Comparison of ENCODE assay signal across 22 cellular contexts in the genomic region with DNA sequence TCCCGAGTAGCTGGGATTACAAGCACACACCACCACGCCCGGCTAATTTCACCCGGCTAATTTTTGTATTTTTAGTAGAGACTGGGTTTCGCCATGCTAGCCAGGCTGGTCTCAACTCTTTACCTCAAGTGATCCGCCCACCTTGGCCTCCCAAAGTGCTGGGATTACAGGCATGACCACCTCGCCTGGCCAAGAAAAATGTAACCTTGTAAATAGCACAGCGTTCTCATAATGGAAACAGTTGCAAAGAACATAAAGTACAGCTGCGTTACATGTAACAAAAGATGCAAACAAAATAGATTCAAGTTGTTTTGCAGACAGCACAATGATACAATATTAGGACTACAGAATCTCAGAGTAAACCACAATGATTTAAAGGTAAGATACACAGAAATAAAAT. TPM values are rescaled to one million over a fixed set of nuclear protein-coding genes. Genes with fewer than 3 reads are reported as not detected.
"Had no signal": no experiment of that assay in that cellular context is flagged by ENCODE, and none has a peak within 500 bp of the region (broad histone marks: within the 10 kb centered on the region; RNA-seq: fewer than 3 reads in every experiment).

No MANE protein-coding gene starts in this region.

- H3K27ac ChIP-seq: cardiac muscle cell, esophagus squamous epithelium, gastrocnemius medialis, heart left ventricle, neural progenitor cell, tibial artery had no signal

- H3K9me3 ChIP-seq: esophagus squamous epithelium, gastrocnemius medialis, heart left ventricle, mucosa of descending colon, tibial artery had no signal

- H3K9me3 Mint-ChIP-seq: activated naive CD8-positive, alpha-beta T cell treated with anti-CD3 and anti-CD28 coated beads, Interleukin-2, amount 50 U/mL, for 24 hours; endodermal cell; memory B cell; neural progenitor cell had no signal

- H3K27ac Mint-ChIP-seq: endodermal cell had no signal

- H3K27me3 ChIP-seq: cardiac muscle cell, esophagus squamous epithelium, gastrocnemius medialis, heart left ventricle, neural progenitor cell, tibial artery had no signal

- H3K4me3 ChIP-seq: cardiac muscle cell, esophagus squamous epithelium, gastrocnemius medialis, heart left ventricle, mucosa of descending colon, neural progenitor cell, tibial artery had no signal

- H3K4me3 Mint-ChIP-seq: activated naive CD8-positive, alpha-beta T cell treated with anti-CD3 and anti-CD28 coated beads, Interleukin-2, amount 50 U/mL, for 24 hours; endodermal cell; memory B cell; neural progenitor cell had no signal

- H3K36me3 Mint-ChIP-seq: neural progenitor cell had no signal

- DNase-seq: activated CD4-positive, alpha-beta T cell treated with anti-CD3 and anti-CD28 coated beads for 1 hour; activated CD8-positive, alpha-beta memory T cell treated with anti-CD3 and anti-CD28 coated beads for 24 hours; activated CD8-positive, alpha-beta memory T cell treated with anti-CD3 and anti-CD28 coated beads, Interleukin-2, amount 50 U/mL, for 4 hours; activated gamma-delta T cell; activated naive CD8-positive, alpha-beta T cell treated with anti-CD3 and anti-CD28 coated beads, Interleukin-2, amount 50 U/mL, for 24 hours; cortex of kidney; endodermal cell; esophagus squamous epithelium; gastrocnemius medialis; heart left ventricle; mucosa of descending colon; retina; stimulated activated CD4-positive, alpha-beta T cell treated with anti-CD3 and anti-CD28 coated beads, Interleukin-2, amount 100 ng/mL, for 48 hours; stimulated activated CD8-positive, alpha-beta memory T cell treated with anti-CD3 and anti-CD28 coated beads, Interleukin-4, amount 100 ng/mL, for 48 hours; stimulated activated naive CD4-positive, alpha-beta T cell treated with Interleukin-2 at 50 U/mL for 16 hours; substantia nigra; T-helper 2 cell; tibial artery had no signal

- H3K36me3 ChIP-seq: cardiac muscle cell, neural progenitor cell had no signal

- ATAC-seq: activated naive CD8-positive, alpha-beta T cell treated with anti-CD3 and anti-CD28 coated beads, Interleukin-2, amount 50 U/mL, for 24 hours; gastrocnemius medialis; heart left ventricle; mucosa of descending colon had no signal

- H3K27me3 Mint-ChIP-seq: activated naive CD8-positive, alpha-beta T cell treated with anti-CD3 and anti-CD28 coated beads, Interleukin-2, amount 50 U/mL, for 24 hours; memory B cell had no signal

RNA-seq across cellular contexts. Expression of gene TLDC2, which starts 14.6 kb away (rescaled TPM):
- total RNA-seq: cardiac muscle cell, gastrocnemius medialis, heart left ventricle, osteoblast had no signal
- polyA plus RNA-seq: cardiac muscle cell had no signal
